ENCODE assay signal across 2 cellular contexts in genomic region chr3:125229168-125229567, GRCh38.
TF ChIP-seq lines count a peak whose summit lies in the region.

No MANE protein-coding gene starts in this region.

TF ChIP-seq in IMR-90, 13 proteins besides CTCF, POLR2A, EP300 and RAD21 (continued from another document):
- TF ChIP-seq MXI1 (IDR thresholded peaks at IDR 0.05; ENCODE audit: borderline replicate concordance, low read depth, low read length) (no peak), USF2 (IDR thresholded peaks at IDR 0.05; ENCODE audit: low read depth, low read length) (no peak), CEBPB (IDR thresholded peaks at IDR 0.05; ENCODE audit: low read depth, low read length) (no peak), FOS (IDR thresholded peaks at IDR 0.05; ENCODE audit: low read depth, low read length) (no peak), MAFK (IDR thresholded peaks at IDR 0.05; ENCODE audit: low read depth, low read length) (no peak)

TF ChIP-seq in WTC11, 78 proteins besides CTCF, POLR2A, EP300 and RAD21 (continued from another document):
- no peak for TF ChIP-seq ZNF512 (CRISPR knock-in tag; IDR thresholded peaks at IDR 0.05; ENCODE audit: borderline replicate concordance)
- TF ChIP-seq NFATC4 (CRISPR knock-in tag; IDR thresholded peaks at IDR 0.05) = no peak
- TF ChIP-seq ATF3 (CRISPR knock-in tag; conservative IDR thresholded peaks at IDR 0.05) = no peak
- TF ChIP-seq OVOL2 (CRISPR knock-in tag; IDR thresholded peaks at IDR 0.05; ENCODE audit: borderline replicate concordance) = no peak
- no peak for TF ChIP-seq ARID4B (CRISPR knock-in tag; IDR thresholded peaks at IDR 0.05; ENCODE audit: borderline replicate concordance)
